Comparison of ENCODE assay signal across 10 cellular contexts in genomic region chr7:1058821-1059199, GRCh38. TPM values are rescaled to one million over a fixed set of nuclear protein-coding genes. Genes with fewer than 3 reads are reported as not detected.
A peak's percentile ranks its signal among the peaks of the same experiment; 100 is the strongest.
DNase-seq lines count a peak whose midpoint lies in the region; ATAC-seq and TF ChIP-seq lines count a peak whose summit lies in the region.
"Had no signal": no experiment of that assay in that cellular context is flagged by ENCODE, and none has a peak within 500 bp of the region (broad histone marks: within the 10 kb centered on the region; RNA-seq: fewer than 3 reads in every experiment).

No MANE protein-coding gene starts in this region.

- DNase-seq in activated naive CD4-positive, alpha-beta T cell treated with anti-CD3 and anti-CD28 coated beads, Interleukin-2, amount 10 ng/mL, durations not matched to agents 7 days and 5 days, result no peak
- DNase-seq in activated naive CD4-positive, alpha-beta T cell treated with anti-CD3 and anti-CD28 coated beads, Interleukin-2, amount 50 U/mL, for 72 hours (ENCODE audit: low spot score in 2 of 2), result no peak
- peak; percentile 28 for DNase-seq in activated CD4-positive, alpha-beta memory T cell treated with anti-CD3 and anti-CD28 coated beads for 36 hours
- DNase-seq in left ventricle myocardium inferior (no peak), tibial nerve (ENCODE audit: low spot score in 2 of 2) (no peak), NCI-H128 (lab: John Stamatoyannopoulos, UW; ENCODE audit: unreplicated experiment) (no peak)
- DNase-seq in stimulated activated CD4-positive, alpha-beta T cell treated with anti-CD3 and anti-CD28 coated beads, Interleukin-4, amount 100 ng/mL, for 24 hours, result no peak
- DNase-seq: BE2C had no signal

- H3K36me3 Mint-ChIP-seq in activated naive CD4-positive, alpha-beta T cell treated with anti-CD3 and anti-CD28 coated beads, Interleukin-2, amount 10 ng/mL, durations not matched to agents 7 days and 5 days, result peaks cover 4% of the 10 kb centered on the region
- no peaks in the 10 kb centered on the region for H3K36me3 Mint-ChIP-seq in activated naive CD4-positive, alpha-beta T cell treated with anti-CD3 and anti-CD28 coated beads, Interleukin-2, amount 50 U/mL, for 72 hours
- peaks cover 1% of the 10 kb centered on the region for H3K36me3 Mint-ChIP-seq in activated CD4-positive, alpha-beta memory T cell treated with anti-CD3 and anti-CD28 coated beads for 36 hours

- peaks cover 19% of the 10 kb centered on the region for H3K36me3 ChIP-seq in left ventricle myocardium inferior
- H3K36me3 ChIP-seq in tibial nerve, result peaks cover 0 to 18% (median 2%) of the 10 kb centered on the region in 3 donors
- H3K36me3 ChIP-seq: neutrophil had no signal

- ATAC-seq in activated naive CD4-positive, alpha-beta T cell treated with anti-CD3 and anti-CD28 coated beads, Interleukin-2, amount 50 U/mL, for 72 hours, result no peak
- ATAC-seq in GM19328 (IDR thresholded peaks at IDR 0.05; ENCODE audit: unreplicated experiment), result no peak

- TF ChIP-seq CTCF in left ventricle myocardium inferior (IDR thresholded peaks at IDR 0.05; ENCODE audit: borderline replicate concordance) (no peak), tibial nerve (IDR thresholded peaks at IDR 0.05) (peak in 3 of 5 experiments; percentile 12 to 31 (median 20))

- no peak for TF ChIP-seq POLR2A in tibial nerve (IDR thresholded peaks at IDR 0.05)

- H3K4me1 ChIP-seq in left ventricle myocardium inferior (peaks cover 56% of the 10 kb centered on the region), tibial nerve (peaks cover 0 to 70% (median 40%) of the 10 kb centered on the region in 4 donors)

- H3K9me3 Mint-ChIP-seq in activated naive CD4-positive, alpha-beta T cell treated with anti-CD3 and anti-CD28 coated beads, Interleukin-2, amount 10 ng/mL, durations not matched to agents 7 days and 5 days, result no peaks in the 10 kb centered on the region
- H3K9me3 Mint-ChIP-seq in activated naive CD4-positive, alpha-beta T cell treated with anti-CD3 and anti-CD28 coated beads, Interleukin-2, amount 50 U/mL, for 72 hours, result no peaks in the 10 kb centered on the region
- no peaks in the 10 kb centered on the region for H3K9me3 Mint-ChIP-seq in activated CD4-positive, alpha-beta memory T cell treated with anti-CD3 and anti-CD28 coated beads for 36 hours

- H3K27me3 ChIP-seq in left ventricle myocardium inferior (ENCODE audit: low read depth), result no peaks in the 10 kb centered on the region
- H3K27me3 ChIP-seq in tibial nerve, result no peaks in the 10 kb centered on the region
- H3K27me3 ChIP-seq: BE2C had no signal

- peak; percentile 13 to 74 for TF ChIP-seq EP300 in tibial nerve (IDR thresholded peaks at IDR 0.05)

- CTCF ChIA-PET in activated naive CD4-positive, alpha-beta T cell treated with anti-CD3 and anti-CD28 coated beads, Interleukin-2, amount 10 ng/mL, durations not matched to agents 7 days and 5 days (lab: Charles Lee), result interaction anchor here (1.0 to 3.2 kb wide), 3 partner anchors 9 to 66 kb away, joined by 3 to 18 read pairs (median 6); partner anchors contain the start of gene GPR146
- CTCF ChIA-PET in activated CD4-positive, alpha-beta memory T cell treated with anti-CD3 and anti-CD28 coated beads for 36 hours (lab: Charles Lee), result interaction anchor here (1.7 to 2.6 kb wide), 2 partner anchors 14 to 66 kb away, joined by 8 to 22 read pairs; partner anchors contain the start of gene GPR146

- peak overlapping the region; percentile 58 for H3K27ac Mint-ChIP-seq in activated naive CD4-positive, alpha-beta T cell treated with anti-CD3 and anti-CD28 coated beads, Interleukin-2, amount 10 ng/mL, durations not matched to agents 7 days and 5 days
- H3K27ac Mint-ChIP-seq in activated naive CD4-positive, alpha-beta T cell treated with anti-CD3 and anti-CD28 coated beads, Interleukin-2, amount 50 U/mL, for 72 hours, result no peak overlapping the region
- H3K27ac Mint-ChIP-seq in activated CD4-positive, alpha-beta memory T cell treated with anti-CD3 and anti-CD28 coated beads for 36 hours, result no peak overlapping the region

- H3K27ac ChIP-seq in left ventricle myocardium inferior (replicated peaks) (peak overlapping the region; percentile 40), tibial nerve (peak overlapping the region; percentile 79 to 98 (median 88))
- H3K27ac ChIP-seq: neutrophil had no signal

- no peaks in the 10 kb centered on the region for H3K9me3 ChIP-seq in left ventricle myocardium inferior (replicated peaks)
- H3K9me3 ChIP-seq in tibial nerve, result no peaks in the 10 kb centered on the region
- H3K9me3 ChIP-seq: BE2C, neutrophil had no signal

- peaks cover 21% of the 10 kb centered on the region for H3K27me3 Mint-ChIP-seq in activated naive CD4-positive, alpha-beta T cell treated with anti-CD3 and anti-CD28 coated beads, Interleukin-2, amount 10 ng/mL, durations not matched to agents 7 days and 5 days
- no peaks in the 10 kb centered on the region for H3K27me3 Mint-ChIP-seq in activated CD4-positive, alpha-beta memory T cell treated with anti-CD3 and anti-CD28 coated beads for 36 hours

- intact Hi-C loops in activated CD4-positive, alpha-beta memory T cell treated with anti-CD3 and anti-CD28 coated beads for 36 hours (cut with micrococcal nuclease), result no loop called here
- intact Hi-C loops in left ventricle myocardium inferior (cut with micrococcal nuclease), result no loop called here

- H3K4me3 ChIP-seq in left ventricle myocardium inferior, result no peak overlapping the region
- no peak overlapping the region for H3K4me3 ChIP-seq in tibial nerve

- POLR2A ChIA-PET in activated CD4-positive, alpha-beta memory T cell treated with anti-CD3 and anti-CD28 coated beads for 36 hours (lab: Charles Lee), result no interaction called here

- peaks cover 39% of the 10 kb centered on the region for H3K4me1 Mint-ChIP-seq in activated naive CD4-positive, alpha-beta T cell treated with anti-CD3 and anti-CD28 coated beads, Interleukin-2, amount 10 ng/mL, durations not matched to agents 7 days and 5 days
- H3K4me1 Mint-ChIP-seq in activated CD4-positive, alpha-beta memory T cell treated with anti-CD3 and anti-CD28 coated beads for 36 hours (ENCODE audit: low read depth), result peaks cover 24% of the 10 kb centered on the region

- 36 to 43% methylated on average over 10 of the region's 10 CpGs for WGBS in tibial nerve, 2 donors

- H3K4me3 Mint-ChIP-seq in activated naive CD4-positive, alpha-beta T cell treated with anti-CD3 and anti-CD28 coated beads, Interleukin-2, amount 10 ng/mL, durations not matched to agents 7 days and 5 days, result no peak overlapping the region
- no peak overlapping the region for H3K4me3 Mint-ChIP-seq in activated CD4-positive, alpha-beta memory T cell treated with anti-CD3 and anti-CD28 coated beads for 36 hours

RNA-seq across cellular contexts. Expression of gene GPR146, which starts 14.5 kb away (rescaled TPM):
- total RNA-seq in activated naive CD4-positive, alpha-beta T cell treated with anti-CD3 and anti-CD28 coated beads, Interleukin-2, amount 50 U/mL, for 72 hours, result 1 to 10 TPM; 1.6 to 9.3 TPM
- 1 to 10 TPM; 1.6 to 2.1 TPM for total RNA-seq in activated CD4-positive, alpha-beta memory T cell treated with anti-CD3 and anti-CD28 coated beads for 36 hours
- total RNA-seq in left ventricle myocardium inferior (29.8 TPM), tibial nerve (10 to 100 TPM; 27.8 to 91.8 (median 59.1) TPM)

RNA-seq across cellular contexts. Expression of gene GPER1, which starts 29.1 kb away (rescaled TPM):
- total RNA-seq in activated naive CD4-positive, alpha-beta T cell treated with anti-CD3 and anti-CD28 coated beads, Interleukin-2, amount 50 U/mL, for 72 hours, result not detected
- under 1 TPM; 0.12 to 0.22 TPM for total RNA-seq in activated CD4-positive, alpha-beta memory T cell treated with anti-CD3 and anti-CD28 coated beads for 36 hours
- total RNA-seq in left ventricle myocardium inferior (3.0 TPM), tibial nerve (10 to 100 TPM in 1 of 4 donors, 1 to 10 TPM in 3; 6.1 to 12.4 (median 8.7) TPM)
